1 cellular context compared by ENCODE assay signal in the genomic region with DNA sequence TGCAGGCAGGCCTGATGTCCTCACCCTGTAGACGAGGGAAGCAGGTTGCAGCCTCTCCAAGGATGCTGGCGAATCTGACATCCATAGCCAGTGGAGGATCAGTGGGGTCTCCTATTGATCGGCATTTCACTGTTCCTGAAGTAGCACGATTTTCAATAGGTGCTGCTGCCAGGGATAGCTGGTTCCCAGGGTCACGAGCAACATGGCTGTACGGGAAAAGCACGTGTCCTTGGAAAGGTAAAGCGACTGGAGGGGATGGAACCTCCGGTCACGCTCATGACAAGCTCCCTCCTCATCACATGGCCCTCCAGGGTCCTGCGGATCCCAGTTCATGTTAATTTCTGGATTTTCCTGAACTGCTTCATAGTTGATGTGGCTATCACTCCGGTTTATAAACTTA.
TF ChIP-seq lines count a peak whose summit lies in the region.

No MANE protein-coding gene starts in this region.

TF ChIP-seq in GM23338, 12 proteins besides CTCF, POLR2A, EP300 and RAD21 (continued from another document):
- TF ChIP-seq, protein P1, sequence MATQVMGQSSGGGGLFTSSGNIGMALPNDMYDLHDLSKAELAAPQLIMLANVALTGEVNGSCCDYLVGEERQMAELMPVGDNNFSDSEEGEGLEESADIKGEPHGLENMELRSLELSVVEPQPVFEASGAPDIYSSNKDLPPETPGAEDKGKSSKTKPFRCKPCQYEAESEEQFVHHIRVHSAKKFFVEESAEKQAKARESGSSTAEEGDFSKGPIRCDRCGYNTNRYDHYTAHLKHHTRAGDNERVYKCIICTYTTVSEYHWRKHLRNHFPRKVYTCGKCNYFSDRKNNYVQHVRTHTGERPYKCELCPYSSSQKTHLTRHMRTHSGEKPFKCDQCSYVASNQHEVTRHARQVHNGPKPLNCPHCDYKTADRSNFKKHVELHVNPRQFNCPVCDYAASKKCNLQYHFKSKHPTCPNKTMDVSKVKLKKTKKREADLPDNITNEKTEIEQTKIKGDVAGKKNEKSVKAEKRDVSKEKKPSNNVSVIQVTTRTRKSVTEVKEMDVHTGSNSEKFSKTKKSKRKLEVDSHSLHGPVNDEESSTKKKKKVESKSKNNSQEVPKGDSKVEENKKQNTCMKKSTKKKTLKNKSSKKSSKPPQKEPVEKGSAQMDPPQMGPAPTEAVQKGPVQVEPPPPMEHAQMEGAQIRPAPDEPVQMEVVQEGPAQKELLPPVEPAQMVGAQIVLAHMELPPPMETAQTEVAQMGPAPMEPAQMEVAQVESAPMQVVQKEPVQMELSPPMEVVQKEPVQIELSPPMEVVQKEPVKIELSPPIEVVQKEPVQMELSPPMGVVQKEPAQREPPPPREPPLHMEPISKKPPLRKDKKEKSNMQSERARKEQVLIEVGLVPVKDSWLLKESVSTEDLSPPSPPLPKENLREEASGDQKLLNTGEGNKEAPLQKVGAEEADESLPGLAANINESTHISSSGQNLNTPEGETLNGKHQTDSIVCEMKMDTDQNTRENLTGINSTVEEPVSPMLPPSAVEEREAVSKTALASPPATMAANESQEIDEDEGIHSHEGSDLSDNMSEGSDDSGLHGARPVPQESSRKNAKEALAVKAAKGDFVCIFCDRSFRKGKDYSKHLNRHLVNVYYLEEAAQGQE (IDR thresholded peaks at IDR 0.05; ENCODE audit: unreplicated experiment) = no peak
